8 cellular contexts compared by ENCODE assay signal in the genomic region with DNA sequence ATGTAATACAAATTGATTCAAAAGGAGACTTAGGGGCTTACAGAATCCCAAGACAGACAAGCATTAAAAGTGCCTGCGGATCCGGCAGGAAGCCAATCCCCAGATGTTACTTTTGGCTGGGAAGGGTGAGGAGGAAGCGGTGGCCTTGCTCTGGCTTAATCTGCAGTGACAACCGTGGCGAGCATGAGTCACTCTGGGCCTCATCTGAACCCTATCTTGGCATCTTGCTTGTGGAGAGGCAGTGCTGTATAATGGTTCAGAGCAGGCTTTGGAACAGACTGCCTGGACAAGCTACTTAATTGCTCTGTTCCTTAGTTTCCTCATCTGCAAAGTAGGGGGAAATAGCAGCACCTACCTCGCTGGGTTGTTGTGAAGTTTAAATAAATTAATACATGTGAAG.
DNase-seq lines count a peak whose midpoint lies in the region; ATAC-seq, FAIRE-seq and TF ChIP-seq lines count a peak whose summit lies in the region.

No MANE protein-coding gene starts in this region.

- no peak for TF ChIP-seq RAD21 in GM12878 (IDR thresholded peaks at IDR 0.05; ENCODE audit: insufficient read depth, low read depth, low read length)

- peaks cover 25% of the 10 kb centered on the region for H3K4me1 ChIP-seq in GM12878 (ENCODE audit: control insufficient read depth, insufficient read depth, low read length)
- H3K4me1 ChIP-seq in mesodermal cell (ENCODE audit: control insufficient read depth, insufficient read depth, low read length, poor library complexity, severe bottlenecking) = peaks cover 34% of the 10 kb centered on the region
- peaks cover 20% of the 10 kb centered on the region for H3K4me1 ChIP-seq in vagina

- no TSS peak for BruUV-seq in GM12878 (replicated peaks; lab: Mats Ljungman, UMichigan)

- RAD21 ChIA-PET in GM12878 (lab: Charles Lee; ENCODE audit: unreplicated experiment) = interaction anchor here (0.7 to 7.9 kb wide), 14 partner anchors 11 to 127 kb away, joined by 3 to 103 read pairs (median 7); partner anchors contain the start of gene XCL2

- in situ Hi-C loops in GM12878 (cut with MboI) = no loop called here

- H3K9ac ChIP-seq in GM12878 (ENCODE audit: control insufficient read depth, insufficient read depth, low read length) = no peak overlapping the region

- no peaks in the 10 kb centered on the region for H4K20me1 ChIP-seq in GM12878 (ENCODE audit: control insufficient read depth, insufficient read depth)

- H3K4me3 ChIP-seq in GM12878 (no peak overlapping the region), mesodermal cell (ENCODE audit: extremely low read depth, insufficient read depth, low read length, poor library complexity, severe bottlenecking) (no peak overlapping the region), vagina (no peak overlapping the region)

- H3K79me2 ChIP-seq in GM12878 (ENCODE audit: control insufficient read depth, insufficient read depth, low read length) = no peaks in the 10 kb centered on the region

- DNase-seq in ELR (ENCODE audit: low read depth) (peak; percentile 95), RCC 7860 (ENCODE audit: low spot score) (peak; percentile 85), GM12878 (ENCODE audit: low read depth, low spot score) (no peak), NCI-H2081 treated with DMSO at 0.1 percent for 48 hours (lab: John Stamatoyannopoulos, UW) (no peak), NCI-H510A treated with DMSO at 0.1 percent for 48 hours (lab: John Stamatoyannopoulos, UW) (no peak), pons (ENCODE audit: low spot score) (no peak), vagina (ENCODE audit: extremely low spot score in 2 of 2) (no peak)

- TF ChIP-seq POLR2A in GM12878 (IDR thresholded peaks at IDR 0.05; ENCODE audit: low read depth, low read length) = no peak
- TF ChIP-seq POLR2A in vagina (IDR thresholded peaks at IDR 0.05) = no peak

- TF ChIP-seq CTCF in GM12878 (IDR thresholded peaks at IDR 0.05 in 2 of 3, conservative IDR thresholded peaks at IDR 0.05 in 1 of 3; ENCODE audit: control insufficient read depth in 2 of 3, extremely low read depth in 1 of 3, insufficient read depth in 1 of 3, low read depth in 3 of 3, low read length in 3 of 3) (no peak), vagina (IDR thresholded peaks at IDR 0.05) (no peak)

- peaks cover 6% of the 10 kb centered on the region for H3K9me3 ChIP-seq in GM12878 (replicated peaks; ENCODE audit: control insufficient read depth, insufficient read depth, low read length)
- peaks cover 7% of the 10 kb centered on the region for H3K9me3 ChIP-seq in mesodermal cell (ENCODE audit: control insufficient read depth, low read length)
- no peaks in the 10 kb centered on the region for H3K9me3 ChIP-seq in vagina

- H3K27ac ChIP-seq in GM12878 (ENCODE audit: control insufficient read depth, insufficient read depth) (no peak overlapping the region), mesodermal cell (ENCODE audit: low read depth, low read length, severe bottlenecking) (peak overlapping the region; percentile 75), vagina (no peak overlapping the region)

- no peaks in the 10 kb centered on the region for H3K27me3 ChIP-seq in GM12878 (replicated peaks in 1 of 2; ENCODE audit: control insufficient read depth in 2 of 2, insufficient read depth in 2 of 2, low read length in 1 of 2)
- no peaks in the 10 kb centered on the region for H3K27me3 ChIP-seq in vagina

- FAIRE-seq in RCC 7860 (lab: Jason Lieb, UNC) (peak; percentile 95), GM12878 (lab: Jason Lieb, UNC) (no peak)

- H3K4me2 ChIP-seq in GM12878 (ENCODE audit: control insufficient read depth, insufficient read depth) = no peak overlapping the region

- no peak for ATAC-seq in GM12878

- intact Hi-C loops in GM12878 (cut with micrococcal nuclease; ENCODE audit: unreplicated experiment) (loop anchor here (10.0 kb wide), 1 partner anchor 85 kb away; no protein-coding TSS in a partner anchor), vagina (cut with DNase I) (no loop called here)

- SMC1A ChIA-PET in GM12878 (lab: Charles Lee; ENCODE audit: uncharacterized antibody, unreplicated experiment) = interaction anchor here (1.0 to 7.7 kb wide), 16 partner anchors 12 to 877 kb away, joined by 3 to 125 read pairs (median 14); no protein-coding TSS in a partner anchor

- H2AFZ ChIP-seq in GM12878 (ENCODE audit: control insufficient read depth, low read depth, low read length) = peak overlapping the region; percentile 30; the same call in 1 of the 2 replicates

- no peaks in the 10 kb centered on the region for H3K36me3 ChIP-seq in GM12878 (ENCODE audit: control insufficient read depth in 2 of 2, insufficient read depth in 2 of 2, low read length in 1 of 2)
- H3K36me3 ChIP-seq in mesodermal cell (ENCODE audit: control insufficient read depth, insufficient read depth, low read length) = no peaks in the 10 kb centered on the region
- H3K36me3 ChIP-seq in vagina = no peaks in the 10 kb centered on the region

- WGBS in GM12878 (ENCODE audit: insufficient coverage, insufficient replicate concordance, low lambda C conversion rate, missing lambda C conversion rate) = 64% methylated on average over 6 of the region's 6 CpGs
- WGBS in mesodermal cell (ENCODE audit: insufficient coverage in 2 of 2), 2 experiments = 61 to 68% methylated on average over 5 of the region's 6 CpGs

- CTCF ChIA-PET in GM12878 (lab: Yijun Ruan, JAX) = interaction anchor here (1.0 to 4.4 kb wide), 10 partner anchors 12 to 134 kb away, joined by 5 to 25 read pairs (median 6); no protein-coding TSS in a partner anchor

- POLR2A ChIA-PET in GM12878 (lab: Charles Lee) = interaction anchor here (1.0 to 6.1 kb wide), 9 partner anchors 13 to 90 kb away, joined by 3 to 52 read pairs (median 8); no protein-coding TSS in a partner anchor

- TF ChIP-seq EP300 in GM12878 (IDR thresholded peaks at IDR 0.05; ENCODE audit: borderline replicate concordance in 1 of 2, control insufficient read depth in 1 of 2, low read depth in 2 of 2, low read length in 2 of 2) = no peak

TF ChIP-seq in GM12878, 131 proteins besides CTCF, POLR2A, EP300 and RAD21:
- no peak for TF ChIP-seq TBL1XR1 (IDR thresholded peaks at IDR 0.05; ENCODE audit: low read depth, low read length)
- TF ChIP-seq NFYA (IDR thresholded peaks at IDR 0.05; ENCODE audit: borderline replicate concordance, low read depth, low read length) = no peak
- no peak for TF ChIP-seq MAX (IDR thresholded peaks at IDR 0.05; ENCODE audit: low read depth, low read length)
- no peak for TF ChIP-seq MXI1 (IDR thresholded peaks at IDR 0.05; ENCODE audit: low read depth, low read length)
- no peak for TF ChIP-seq GATAD2B (conservative IDR thresholded peaks at IDR 0.05; ENCODE audit: low read depth)
- no peak for TF ChIP-seq ZNF622 (IDR thresholded peaks at IDR 0.05)
- TF ChIP-seq ASH2L (IDR thresholded peaks at IDR 0.05; ENCODE audit: borderline replicate concordance, low read depth) = no peak
- no peak for TF ChIP-seq SMARCA5 (IDR thresholded peaks at IDR 0.05)
- TF ChIP-seq ZBED1 (IDR thresholded peaks at IDR 0.05; ENCODE audit: borderline replicate concordance) = no peak
- no peak for TF ChIP-seq CBFB (IDR thresholded peaks at IDR 0.05; ENCODE audit: low read depth)
- TF ChIP-seq EGR1 (IDR thresholded peaks at IDR 0.05; ENCODE audit: borderline replicate concordance in 1 of 2, low read depth in 2 of 2, low read length in 2 of 2) = no peak
- TF ChIP-seq HDAC6 (IDR thresholded peaks at IDR 0.05; ENCODE audit: unreplicated experiment) = no peak
- no peak for TF ChIP-seq BRCA1 (IDR thresholded peaks at IDR 0.05; ENCODE audit: low read depth, low read length)
- TF ChIP-seq, protein P1, sequence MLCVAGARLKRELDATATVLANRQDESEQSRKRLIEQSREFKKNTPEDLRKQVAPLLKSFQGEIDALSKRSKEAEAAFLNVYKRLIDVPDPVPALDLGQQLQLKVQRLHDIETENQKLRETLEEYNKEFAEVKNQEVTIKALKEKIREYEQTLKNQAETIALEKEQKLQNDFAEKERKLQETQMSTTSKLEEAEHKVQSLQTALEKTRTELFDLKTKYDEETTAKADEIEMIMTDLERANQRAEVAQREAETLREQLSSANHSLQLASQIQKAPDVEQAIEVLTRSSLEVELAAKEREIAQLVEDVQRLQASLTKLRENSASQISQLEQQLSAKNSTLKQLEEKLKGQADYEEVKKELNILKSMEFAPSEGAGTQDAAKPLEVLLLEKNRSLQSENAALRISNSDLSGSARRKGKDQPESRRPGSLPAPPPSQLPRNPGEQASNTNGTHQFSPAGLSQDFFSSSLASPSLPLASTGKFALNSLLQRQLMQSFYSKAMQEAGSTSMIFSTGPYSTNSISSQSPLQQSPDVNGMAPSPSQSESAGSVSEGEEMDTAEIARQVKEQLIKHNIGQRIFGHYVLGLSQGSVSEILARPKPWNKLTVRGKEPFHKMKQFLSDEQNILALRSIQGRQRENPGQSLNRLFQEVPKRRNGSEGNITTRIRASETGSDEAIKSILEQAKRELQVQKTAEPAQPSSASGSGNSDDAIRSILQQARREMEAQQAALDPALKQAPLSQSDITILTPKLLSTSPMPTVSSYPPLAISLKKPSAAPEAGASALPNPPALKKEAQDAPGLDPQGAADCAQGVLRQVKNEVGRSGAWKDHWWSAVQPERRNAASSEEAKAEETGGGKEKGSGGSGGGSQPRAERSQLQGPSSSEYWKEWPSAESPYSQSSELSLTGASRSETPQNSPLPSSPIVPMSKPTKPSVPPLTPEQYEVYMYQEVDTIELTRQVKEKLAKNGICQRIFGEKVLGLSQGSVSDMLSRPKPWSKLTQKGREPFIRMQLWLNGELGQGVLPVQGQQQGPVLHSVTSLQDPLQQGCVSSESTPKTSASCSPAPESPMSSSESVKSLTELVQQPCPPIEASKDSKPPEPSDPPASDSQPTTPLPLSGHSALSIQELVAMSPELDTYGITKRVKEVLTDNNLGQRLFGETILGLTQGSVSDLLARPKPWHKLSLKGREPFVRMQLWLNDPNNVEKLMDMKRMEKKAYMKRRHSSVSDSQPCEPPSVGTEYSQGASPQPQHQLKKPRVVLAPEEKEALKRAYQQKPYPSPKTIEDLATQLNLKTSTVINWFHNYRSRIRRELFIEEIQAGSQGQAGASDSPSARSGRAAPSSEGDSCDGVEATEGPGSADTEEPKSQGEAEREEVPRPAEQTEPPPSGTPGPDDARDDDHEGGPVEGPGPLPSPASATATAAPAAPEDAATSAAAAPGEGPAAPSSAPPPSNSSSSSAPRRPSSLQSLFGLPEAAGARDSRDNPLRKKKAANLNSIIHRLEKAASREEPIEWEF (IDR thresholded peaks at IDR 0.05; ENCODE audit: insufficient replicate concordance, low read depth, low read length) = no peak
- TF ChIP-seq MEF2A (IDR thresholded peaks at IDR 0.05; ENCODE audit: insufficient read depth, low read depth, low read length) = no peak
- TF ChIP-seq NFXL1 (IDR thresholded peaks at IDR 0.05; ENCODE audit: borderline replicate concordance) = no peak
- no peak for TF ChIP-seq NR2F1 (conservative IDR thresholded peaks at IDR 0.05)
- TF ChIP-seq BACH1 (IDR thresholded peaks at IDR 0.05; ENCODE audit: borderline replicate concordance) = no peak
TF ChIP-seq in GM12878: peak in this region for 0.

Comparison
In these comparisons a context has a peak if more than half of its experiments do, and no peak if none do; other contexts are left out.
1. DNase-seq: peak in ELR (single experiment) and RCC 7860 (single experiment); none in GM12878 (single experiment), NCI-H2081 treated with DMSO at 0.1 percent for 48 hours (single experiment), NCI-H510A treated with DMSO at 0.1 percent for 48 hours (single experiment), pons (single experiment) and vagina (0 of 2).